In the genomic region with DNA sequence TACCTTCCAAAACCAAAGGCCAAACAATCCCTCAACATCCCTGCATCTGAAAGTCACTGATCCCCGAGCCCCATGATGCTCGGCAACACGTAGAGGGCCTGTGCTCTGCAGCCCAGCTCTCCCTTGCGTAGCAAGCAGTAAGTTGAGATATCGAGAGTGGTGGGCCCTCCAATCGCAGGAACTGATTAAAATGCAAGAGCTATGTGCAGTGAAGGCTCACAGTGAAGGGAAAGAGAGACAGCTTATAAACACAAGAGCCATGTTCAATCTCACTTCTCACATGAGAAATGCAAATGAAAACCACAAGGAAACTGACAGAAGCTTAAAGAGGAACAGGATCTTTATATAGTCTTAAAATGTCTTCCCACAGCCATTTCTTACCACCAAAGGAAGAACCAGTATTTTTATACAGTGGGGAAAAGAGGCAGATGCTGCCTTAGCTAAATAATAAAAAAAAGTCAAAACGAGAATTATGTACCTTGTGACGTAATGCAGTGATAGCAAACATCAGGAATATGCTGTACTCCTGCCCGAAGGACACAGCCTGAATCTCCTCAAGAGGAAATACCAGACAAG, we compare ENCODE assay signal across 8 cellular contexts. TPM values are rescaled to one million over a fixed set of nuclear protein-coding genes. Genes with fewer than 3 reads are reported as not detected.
DNase-seq lines count a peak whose midpoint lies in the region; ATAC-seq and TF ChIP-seq lines count a peak whose summit lies in the region.

No MANE protein-coding gene starts in this region.

- H3K27me3 ChIP-seq in left lung: no peaks in the 10 kb centered on the region
- no peaks in the 10 kb centered on the region for H3K27me3 ChIP-seq in esophagus muscularis mucosa

- peak; percentile 73 for ATAC-seq in GM18511 (IDR thresholded peaks at IDR 0.05; ENCODE audit: unreplicated experiment)
- peak; percentile 51 for ATAC-seq in GM21717 (IDR thresholded peaks at IDR 0.05; ENCODE audit: unreplicated experiment)
- peak; percentile 24 for ATAC-seq in left lung

- no peak for TF ChIP-seq POLR2A in esophagus muscularis mucosa (IDR thresholded peaks at IDR 0.05; ENCODE audit: low read depth)

- no peak for DNase-seq in left lung
- no peak for DNase-seq in NCI-H2107 (lab: John Stamatoyannopoulos, UW)
- no peak for DNase-seq in HUDEP-2 (lab: John Stamatoyannopoulos, UW; ENCODE audit: unreplicated experiment in 76 of 76)
- DNase-seq in esophagus muscularis mucosa (ENCODE audit: extremely low spot score): no peak
- no peak for DNase-seq in central memory CD4-positive, alpha-beta T cell

- H3K4me3 ChIP-seq in left lung: no peak overlapping the region
- H3K4me3 ChIP-seq in esophagus muscularis mucosa: no peak overlapping the region

- intact Hi-C loops in left lung (cut with DNase I): no loop called here
- intact Hi-C loops in esophagus muscularis mucosa (cut with DNase I): no loop called here

- H3K9me3 ChIP-seq in KOPT-K1 (ENCODE audit: insufficient read depth, low read length, poor library complexity, severe bottlenecking) (peaks cover 7% of the 10 kb centered on the region), left lung (no peaks in the 10 kb centered on the region), esophagus muscularis mucosa (no peaks in the 10 kb centered on the region)

- H3K4me1 ChIP-seq in left lung: peaks cover 0 to 21% of the 10 kb centered on the region in 2 donors
- no peaks in the 10 kb centered on the region for H3K4me1 ChIP-seq in esophagus muscularis mucosa

- TF ChIP-seq EP300 in esophagus muscularis mucosa (IDR thresholded peaks at IDR 0.05): no peak

- H3K27ac ChIP-seq in KOPT-K1 (ENCODE audit: low read depth, low read length, poor library complexity, severe bottlenecking) (peak overlapping the region; percentile 50), left lung (peak overlapping the region; percentile 13 to 61), esophagus muscularis mucosa (replicated peaks in 1 of 4) (no peak overlapping the region)

- 94% methylated on average over 9 of the region's 9 CpGs for WGBS in esophagus muscularis mucosa

- peaks cover 97% of the 10 kb centered on the region for H3K36me3 ChIP-seq in KOPT-K1 (ENCODE audit: insufficient read depth, low read length)
- H3K36me3 ChIP-seq in left lung: peaks cover 0 to 66% of the 10 kb centered on the region in 2 donors
- H3K36me3 ChIP-seq in esophagus muscularis mucosa: peaks cover 40 to 100% (median 83%) of the 10 kb centered on the region in 4 donors

- TF ChIP-seq CTCF in left lung (IDR thresholded peaks at IDR 0.05) (no peak), esophagus muscularis mucosa (IDR thresholded peaks at IDR 0.05) (no peak)

RNA-seq across cellular contexts. Expression of gene TTF1, which starts 24.6 kb away (rescaled TPM):
- total RNA-seq in left lung (10 to 100 TPM in 1 of 2 donors, 1 to 10 TPM in 1; 9.7 to 11.7 TPM), esophagus muscularis mucosa (10 to 100 TPM in 3 of 4 donors, 1 to 10 TPM in 1; 9.6 to 17.2 (median 12.8) TPM)

RNA-seq across cellular contexts. Expression of gene SETX, which starts 27.3 kb away (rescaled TPM):
- total RNA-seq in left lung (10 to 100 TPM; 42.2 to 53.1 TPM), esophagus muscularis mucosa (10 to 100 TPM; 44.1 to 46.9 (median 45.9) TPM)

RNA-seq across cellular contexts. Expression of gene CFAP77, which starts 28.0 kb away (rescaled TPM):
- total RNA-seq in left lung (1 to 10 TPM in 1 of 2 donors, not detected in 1; 2.4 TPM), esophagus muscularis mucosa (not detected)

Comparison
In these comparisons a context has a peak if more than half of its experiments do, and no peak if none do; other contexts are left out.
1. H3K27ac ChIP-seq: peak in KOPT-K1 (single experiment) and left lung (2 of 2); none in esophagus muscularis mucosa (0 of 4).
2. Peak in every context shown above with its lines, with median percentiles within 50 percentile points of each other: ATAC-seq.